ENCODE assay signal across 8 cellular contexts in the genomic region with DNA sequence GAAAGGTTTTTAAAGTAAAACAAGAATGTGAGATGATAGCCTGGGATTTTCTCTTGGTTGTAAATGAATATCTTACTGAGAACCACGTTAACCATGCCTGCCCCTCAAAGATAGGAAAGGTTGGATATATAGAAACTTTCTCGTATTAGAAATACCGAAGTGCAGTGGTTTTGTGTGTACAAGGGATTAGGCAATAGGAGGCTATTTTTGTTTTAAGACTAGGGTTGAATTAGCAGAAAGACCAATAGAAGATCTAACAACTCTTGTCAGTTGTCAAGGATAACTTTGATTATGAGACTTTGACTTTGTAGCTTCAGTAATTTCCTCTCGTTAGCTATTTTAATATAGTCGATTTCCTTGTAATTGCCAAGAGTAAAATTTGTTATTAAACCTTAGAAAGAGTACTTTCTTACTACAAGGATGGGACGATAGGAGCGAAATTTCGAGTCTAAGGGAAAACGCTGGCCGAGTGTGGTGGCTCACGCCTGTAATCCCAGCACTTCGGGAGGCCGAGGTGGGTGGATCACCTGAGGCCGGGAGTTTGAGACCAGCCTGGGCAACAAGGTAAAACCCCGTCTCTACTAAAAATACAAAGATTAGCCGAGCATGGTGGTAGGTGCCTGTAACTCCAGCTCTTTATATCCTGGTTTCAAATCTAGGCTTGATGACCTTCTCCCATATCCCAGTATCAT. TPM values are rescaled to one million over a fixed set of nuclear protein-coding genes. Genes with fewer than 3 reads are reported as not detected.
DNase-seq lines count a peak whose midpoint lies in the region; ATAC-seq and TF ChIP-seq lines count a peak whose summit lies in the region.

No MANE protein-coding gene starts in this region.

- no peak for DNase-seq in activated naive CD4-positive, alpha-beta T cell treated with anti-CD3 and anti-CD28 coated beads, Interleukin-2, amount 50 U/mL, for 16 hours
- no peak for DNase-seq in T-helper 17 cell
- DNase-seq in right cardiac atrium, result peak in 1 of 3 donors; percentile 41
- no peak for DNase-seq in stomach
- no peak for DNase-seq in KBM-7

- no peaks in the 10 kb centered on the region for H3K36me3 ChIP-seq in stomach

- H3K4me3 Mint-ChIP-seq in activated naive CD4-positive, alpha-beta T cell treated with anti-CD3 and anti-CD28 coated beads, Interleukin-2, amount 50 U/mL, for 24 hours, result peak overlapping the region; percentile 97
- H3K4me3 Mint-ChIP-seq in T-helper 17 cell, result peak overlapping the region; percentile 93

- in situ Hi-C loops in KBM-7 (cut with MboI; ENCODE audit: low pct_unique_long_range_greater_than_20kb, low sequenced_read_pairs), result no loop called here

- 70% methylated on average over 16 of the region's 16 CpGs for WGBS in right cardiac atrium
- 68 to 73% (median 70%) methylated on average over 16 of the region's 16 CpGs for WGBS in stomach, 5 donors

- H3K27me3 Mint-ChIP-seq in activated naive CD4-positive, alpha-beta T cell treated with anti-CD3 and anti-CD28 coated beads, Interleukin-2, amount 50 U/mL, for 24 hours, result no peaks in the 10 kb centered on the region
- no peaks in the 10 kb centered on the region for H3K27me3 Mint-ChIP-seq in T-helper 17 cell

- H3K4me3 ChIP-seq in right cardiac atrium (ENCODE audit: low read length) (peak overlapping the region; percentile 81), stomach (peak overlapping the region; percentile 75 to 93 (median 85))

- no peak for TF ChIP-seq EP300 in stomach (IDR thresholded peaks at IDR 0.05)

- H3K27me3 ChIP-seq in right cardiac atrium (ENCODE audit: control insufficient read depth, insufficient read depth) (no peaks in the 10 kb centered on the region), stomach (no peaks in the 10 kb centered on the region)

- peaks cover 54% of the 10 kb centered on the region for H3K4me1 Mint-ChIP-seq in activated naive CD4-positive, alpha-beta T cell treated with anti-CD3 and anti-CD28 coated beads, Interleukin-2, amount 50 U/mL, for 24 hours
- peaks cover 39% of the 10 kb centered on the region for H3K4me1 Mint-ChIP-seq in T-helper 17 cell

- no peaks in the 10 kb centered on the region for H3K9me3 ChIP-seq in T-helper 17 cell (ENCODE audit: control insufficient read depth, low read length, poor library complexity, severe bottlenecking)
- H3K9me3 ChIP-seq in right cardiac atrium (ENCODE audit: control insufficient read depth, low read length), result no peaks in the 10 kb centered on the region
- H3K9me3 ChIP-seq in stomach, result no peaks in the 10 kb centered on the region

- H3K9me3 Mint-ChIP-seq in activated naive CD4-positive, alpha-beta T cell treated with anti-CD3 and anti-CD28 coated beads, Interleukin-2, amount 50 U/mL, for 24 hours, result no peaks in the 10 kb centered on the region

- TF ChIP-seq POLR2A in stomach (IDR thresholded peaks at IDR 0.05), result no peak

- no peak for ATAC-seq in T-helper 17 cell
- ATAC-seq in right cardiac atrium, result no peak
- ATAC-seq in HG02642 (IDR thresholded peaks at IDR 0.05; ENCODE audit: poor library complexity, unreplicated experiment), result no peak
- no peak for ATAC-seq in HG03469 (IDR thresholded peaks at IDR 0.05; ENCODE audit: unreplicated experiment)

- no peak for TF ChIP-seq CTCF in stomach (IDR thresholded peaks at IDR 0.05)

- H3K4me1 ChIP-seq in right cardiac atrium (ENCODE audit: control insufficient read depth, insufficient read depth, low read length), result no peaks in the 10 kb centered on the region
- H3K4me1 ChIP-seq in stomach, result peaks cover 9 to 74% (median 45%) of the 10 kb centered on the region in 4 donors

- peaks cover 5% of the 10 kb centered on the region for H3K36me3 Mint-ChIP-seq in activated naive CD4-positive, alpha-beta T cell treated with anti-CD3 and anti-CD28 coated beads, Interleukin-2, amount 50 U/mL, for 24 hours
- no peaks in the 10 kb centered on the region for H3K36me3 Mint-ChIP-seq in T-helper 17 cell (ENCODE audit: low read depth)

- H3K27ac Mint-ChIP-seq in activated naive CD4-positive, alpha-beta T cell treated with anti-CD3 and anti-CD28 coated beads, Interleukin-2, amount 50 U/mL, for 24 hours, result peak overlapping the region; percentile 90
- H3K27ac Mint-ChIP-seq in T-helper 17 cell, result peak overlapping the region; percentile 89

- H3K27ac ChIP-seq in right cardiac atrium (ENCODE audit: low read length) (no peak overlapping the region), stomach (peak overlapping the region in 4 of 5 donors; percentile 86 to 92 (median 91))

- intact Hi-C loops in right cardiac atrium (cut with DNase I), result loop anchor here in 1 of 4 donors (5.0 kb wide), 1 partner anchor 55 kb away; no protein-coding TSS in a partner anchor
- intact Hi-C loops in stomach (cut with DNase I; ENCODE audit: low total_unique reads), result no loop called here

RNA-seq across cellular contexts. Expression of gene POLK, which starts 0.8 kb away (rescaled TPM):
- total RNA-seq in T-helper 17 cell (10 to 100 TPM; 18.8 to 23.4 TPM), right cardiac atrium (10 to 100 TPM; 24.3 to 25.7 (median 24.9) TPM), stomach (100 to 1,000 TPM in 1 of 5 donors, 10 to 100 TPM in 4; 11.9 to 145 (median 69.2) TPM)
- polyA plus RNA-seq in right cardiac atrium (7.2 TPM), stomach (1 to 10 TPM; 3.7 to 4.7 (median 4.6) TPM)

RNA-seq across cellular contexts. Expression of gene CERT1, which starts 1.1 kb away (rescaled TPM):
- total RNA-seq in T-helper 17 cell, result 10 to 100 TPM; 29.9 to 37.2 TPM
- 10 to 100 TPM; 26.1 to 28.7 (median 28.0) TPM for total RNA-seq in right cardiac atrium
- 9.1 TPM for polyA plus RNA-seq in right cardiac atrium
- 10 to 100 TPM; 19.1 to 81.0 (median 41.3) TPM for total RNA-seq in stomach
- polyA plus RNA-seq in stomach, result 10 to 100 TPM in 1 of 3 donors, 1 to 10 TPM in 2; 7.3 to 10.5 (median 9.0) TPM
